In the genomic region with DNA sequence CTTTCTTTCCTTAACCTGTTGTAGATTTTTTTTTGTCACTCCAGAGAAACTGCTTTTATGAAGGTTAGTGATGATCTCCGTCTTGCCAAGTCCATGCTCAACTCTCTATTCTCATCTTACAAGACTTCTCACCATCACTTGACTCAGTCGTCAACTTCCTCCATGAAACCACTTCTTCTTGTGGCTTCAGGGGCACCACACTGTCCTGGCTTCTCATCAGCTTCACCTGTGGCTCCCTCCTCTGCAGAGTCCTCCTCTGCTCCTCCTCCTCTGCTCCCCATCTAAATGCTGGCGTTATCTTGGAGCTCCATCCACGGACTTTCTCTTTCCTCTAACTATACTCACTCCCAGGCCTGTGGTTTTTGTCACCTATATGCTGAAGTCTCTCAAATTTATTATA, we compare ENCODE assay signal across 19 cellular contexts.
DNase-seq lines count a peak whose midpoint lies in the region; ATAC-seq lines count a peak whose summit lies in the region.
"Had no signal": no experiment of that assay in that cellular context is flagged by ENCODE, and none has a peak within 500 bp of the region (broad histone marks: within the 10 kb centered on the region; RNA-seq: fewer than 3 reads in every experiment).

No MANE protein-coding gene starts in this region.

- peaks cover 25% of the 10 kb centered on the region for H3K9me3 Mint-ChIP-seq in activated T-cell treated with anti-CD3 and anti-CD28 coated beads, Interleukin-2, amount 50 U/mL, for 4 hours
- H3K9me3 Mint-ChIP-seq in activated T-helper 1 cell treated with anti-CD3 and anti-CD28 coated beads, Interleukin-12 subunit alpha, Interleukin-12 subunit beta, Interleukin-2, Interleukin-4 antibody, amounts not matched to agents 30 ng/mL and 10 ng/mL and 1 ng/mL, durations not matched to agents 14 hours and 24 hours and 36 hours: peaks cover 22% of the 10 kb centered on the region

- ATAC-seq in activated T-cell treated with anti-CD3 and anti-CD28 coated beads, Interleukin-2, amount 50 U/mL, for 4 hours: peak; percentile 40 to 51
- no peak for ATAC-seq in HG02970 (IDR thresholded peaks at IDR 0.05; ENCODE audit: low FRiP score, unreplicated experiment)

- peaks cover 81% of the 10 kb centered on the region for H3K4me1 Mint-ChIP-seq in activated T-cell treated with anti-CD3 and anti-CD28 coated beads, Interleukin-2, amount 50 U/mL, for 4 hours (ENCODE audit: low read depth)
- peaks cover 82% of the 10 kb centered on the region for H3K4me1 Mint-ChIP-seq in activated T-helper 1 cell treated with anti-CD3 and anti-CD28 coated beads, Interleukin-12 subunit alpha, Interleukin-12 subunit beta, Interleukin-2, Interleukin-4 antibody, amounts not matched to agents 30 ng/mL and 10 ng/mL and 1 ng/mL, durations not matched to agents 14 hours and 24 hours and 36 hours (ENCODE audit: low read depth)

- peak overlapping the region; percentile 62 for H3K27ac Mint-ChIP-seq in activated T-helper 1 cell treated with anti-CD3 and anti-CD28 coated beads, Interleukin-12 subunit alpha, Interleukin-12 subunit beta, Interleukin-2, Interleukin-4 antibody, amounts not matched to agents 30 ng/mL and 10 ng/mL and 1 ng/mL, durations not matched to agents 14 hours and 24 hours and 36 hours

- no peak overlapping the region for H3K4me3 ChIP-seq in Jurkat, Clone E6-1 (ENCODE audit: low read length)
- H3K4me3 ChIP-seq: sigmoid colon, vagina had no signal

- intact Hi-C loops in activated T-helper 1 cell treated with anti-CD3 and anti-CD28 coated beads, Interleukin-12 subunit alpha, Interleukin-12 subunit beta, Interleukin-2, Interleukin-4 antibody, amounts not matched to agents 30 ng/mL and 10 ng/mL and 1 ng/mL, durations not matched to agents 14 hours and 24 hours and 36 hours (cut with micrococcal nuclease): loop anchor here (2.0 kb wide), 2 partner anchors 28 to 290 kb away; no protein-coding TSS in a partner anchor

- no peak for DNase-seq in activated T-cell treated with anti-CD3 and anti-CD28 coated beads, Interleukin-2, amount 50 U/mL, for 4 hours
- DNase-seq in activated T-cell treated with anti-CD3 and anti-CD28 coated beads, Interleukin-2, amount 50 U/mL, for 1 hour: no peak
- DNase-seq in Jurkat, Clone E6-1 (ENCODE audit: low read depth, low spot score): peak; percentile 46
- no peak for DNase-seq in activated T-helper 1 cell treated with anti-CD3 and anti-CD28 coated beads, Interleukin-12 subunit alpha, Interleukin-12 subunit beta, Interleukin-2, Interleukin-4 antibody, amounts not matched to agents 30 ng/mL and 10 ng/mL and 1 ng/mL, durations not matched to agents 14 hours and 24 hours and 36 hours (ENCODE audit: low spot score)
- peak; percentile 56 for DNase-seq in stimulated activated CD8-positive, alpha-beta memory T cell treated with anti-CD3 and anti-CD28 coated beads, Interleukin-4, amount 100 ng/mL, for 48 hours
- DNase-seq in NCI-H446 (lab: John Stamatoyannopoulos, UW): no peak
- DNase-seq in NCI-H1930 (lab: John Stamatoyannopoulos, UW): no peak
- DNase-seq: amygdala, cerebellar nuclear complex, H7, hippocampal formation, kidney glomerular epithelial cell, midbrain, NCI-H2107, NCI-H82, SHP77 treated with DMSO at 0.1 percent for 48 hours, sigmoid colon had no signal

- H3K27me3 Mint-ChIP-seq in activated T-cell treated with anti-CD3 and anti-CD28 coated beads, Interleukin-2, amount 50 U/mL, for 4 hours (ENCODE audit: low read depth): no peaks in the 10 kb centered on the region
- H3K27me3 Mint-ChIP-seq in activated T-helper 1 cell treated with anti-CD3 and anti-CD28 coated beads, Interleukin-12 subunit alpha, Interleukin-12 subunit beta, Interleukin-2, Interleukin-4 antibody, amounts not matched to agents 30 ng/mL and 10 ng/mL and 1 ng/mL, durations not matched to agents 14 hours and 24 hours and 36 hours (ENCODE audit: insufficient read depth): no peaks in the 10 kb centered on the region

- peak overlapping the region; percentile 29 for H3K4me3 Mint-ChIP-seq in activated T-cell treated with anti-CD3 and anti-CD28 coated beads, Interleukin-2, amount 50 U/mL, for 4 hours
- H3K4me3 Mint-ChIP-seq in activated T-helper 1 cell treated with anti-CD3 and anti-CD28 coated beads, Interleukin-12 subunit alpha, Interleukin-12 subunit beta, Interleukin-2, Interleukin-4 antibody, amounts not matched to agents 30 ng/mL and 10 ng/mL and 1 ng/mL, durations not matched to agents 14 hours and 24 hours and 36 hours: peak overlapping the region; percentile 60

- peaks cover 33% of the 10 kb centered on the region for H3K36me3 Mint-ChIP-seq in activated T-cell treated with anti-CD3 and anti-CD28 coated beads, Interleukin-2, amount 50 U/mL, for 4 hours (ENCODE audit: insufficient read depth)
- H3K36me3 Mint-ChIP-seq in activated T-helper 1 cell treated with anti-CD3 and anti-CD28 coated beads, Interleukin-12 subunit alpha, Interleukin-12 subunit beta, Interleukin-2, Interleukin-4 antibody, amounts not matched to agents 30 ng/mL and 10 ng/mL and 1 ng/mL, durations not matched to agents 14 hours and 24 hours and 36 hours (ENCODE audit: low read depth): peaks cover 39% of the 10 kb centered on the region

Comparison
In these comparisons a context has a peak if more than half of its experiments do, and no peak if none do; other contexts are left out.
1. DNase-seq: peak in Jurkat, Clone E6-1 (single experiment) and stimulated activated CD8-positive, alpha-beta memory T cell treated with anti-CD3 and anti-CD28 coated beads, Interleukin-4, amount 100 ng/mL, for 48 hours (single experiment); none in activated T-cell treated with anti-CD3 and anti-CD28 coated beads, Interleukin-2, amount 50 U/mL, for 4 hours (single experiment), activated T-cell treated with anti-CD3 and anti-CD28 coated beads, Interleukin-2, amount 50 U/mL, for 1 hour (single experiment), activated T-helper 1 cell treated with anti-CD3 and anti-CD28 coated beads, Interleukin-12 subunit alpha, Interleukin-12 subunit beta, Interleukin-2, Interleukin-4 antibody, amounts not matched to agents 30 ng/mL and 10 ng/mL and 1 ng/mL, durations not matched to agents 14 hours and 24 hours and 36 hours (single experiment), NCI-H446 (0 of 2) and NCI-H1930 (0 of 2).